Comparison of ENCODE assay signal across 10 cellular contexts in the genomic region with DNA sequence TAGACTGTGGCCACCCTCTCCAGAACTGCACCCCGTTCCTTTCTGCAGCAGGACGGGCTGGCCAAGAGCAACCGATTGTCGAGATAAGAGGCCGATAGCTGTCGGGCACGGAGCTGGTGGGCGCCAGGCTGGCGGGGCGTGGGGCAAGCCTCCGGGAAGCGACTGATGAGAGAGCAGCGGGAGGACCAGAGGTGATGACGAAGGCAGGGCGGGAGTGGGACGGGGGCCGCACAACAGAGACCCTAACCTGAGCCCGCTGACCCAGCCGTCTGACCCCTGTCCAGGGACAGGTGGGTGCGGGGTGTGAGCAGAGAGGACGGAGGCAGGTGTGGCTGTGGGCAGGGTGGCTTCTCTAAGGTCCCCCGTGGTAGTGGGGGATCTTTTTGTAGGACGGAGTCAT. TPM values are rescaled to one million over a fixed set of nuclear protein-coding genes. Genes with fewer than 3 reads are reported as not detected.
A peak's percentile ranks its signal among the peaks of the same experiment; 100 is the strongest.
DNase-seq lines count a peak whose midpoint lies in the region; ATAC-seq and TF ChIP-seq lines count a peak whose summit lies in the region.
"Had no signal": no experiment of that assay in that cellular context is flagged by ENCODE, and none has a peak within 500 bp of the region (broad histone marks: within the 10 kb centered on the region; RNA-seq: fewer than 3 reads in every experiment).

No MANE protein-coding gene starts in this region.

- peak overlapping the region; percentile 66 for H3K4me3 ChIP-seq in BLaER1
- H3K4me3 ChIP-seq in adipocyte (ENCODE audit: low read length) = peak overlapping the region; percentile 75
- no peak overlapping the region for H3K4me3 ChIP-seq in suprapubic skin

- peaks cover 0 to 13% of the 10 kb centered on the region in 2 donors for H3K4me1 Mint-ChIP-seq in natural killer cell treated with Interleukin-12 subunit alpha and Interleukin-12 subunit beta and Interleukin-15 and Interleukin-18, amount 100 ng/mL, for 72 hours (ENCODE audit: low read depth in 2 of 2)

- H3K27ac Mint-ChIP-seq in natural killer cell treated with Interleukin-12 subunit alpha and Interleukin-12 subunit beta and Interleukin-15 and Interleukin-18, amount 100 ng/mL, for 72 hours = peak overlapping the region in 1 of 2 donors; percentile 21

- no peaks in the 10 kb centered on the region for H3K36me3 Mint-ChIP-seq in natural killer cell treated with Interleukin-12 subunit alpha and Interleukin-12 subunit beta and Interleukin-15 and Interleukin-18, amount 100 ng/mL, for 72 hours

- no peak for TF ChIP-seq EP300 in suprapubic skin (IDR thresholded peaks at IDR 0.05)

- no peaks in the 10 kb centered on the region for H3K9me3 Mint-ChIP-seq in natural killer cell treated with Interleukin-12 subunit alpha and Interleukin-12 subunit beta and Interleukin-15 and Interleukin-18, amount 100 ng/mL, for 72 hours
- H3K9me3 Mint-ChIP-seq: HFFc6 had no signal

- no peak for TF ChIP-seq POLR2A in suprapubic skin (IDR thresholded peaks at IDR 0.05)

- no peaks in the 10 kb centered on the region for H4K20me1 ChIP-seq in BLaER1

- TF ChIP-seq CTCF in suprapubic skin (IDR thresholded peaks at IDR 0.05) = no peak

- no peaks in the 10 kb centered on the region for H3K27me3 ChIP-seq in BLaER1
- peaks cover 1% of the 10 kb centered on the region for H3K27me3 ChIP-seq in adipocyte (replicated peaks; ENCODE audit: control insufficient read depth, insufficient read depth, low read length)
- peaks cover 9% of the 10 kb centered on the region for H3K27me3 ChIP-seq in suprapubic skin

- H3K9ac ChIP-seq in BLaER1 (peak overlapping the region; percentile 58; the same call in 1 of the 2 replicates), adipocyte (ENCODE audit: low read length) (no peak overlapping the region)

- DNase-seq in adipocyte (ENCODE audit: low read depth) (no peak), suprapubic skin (ENCODE audit: low spot score in 2 of 2) (no peak), DMS79 (lab: John Stamatoyannopoulos, UW) (no peak), D341Med (ENCODE audit: low spot score) (no peak)
- DNase-seq in natural killer cell treated with Interleukin-12 subunit alpha and Interleukin-12 subunit beta and Interleukin-15 and Interleukin-18, amount 100 ng/mL, for 72 hours (ENCODE audit: low spot score) = no peak
- DNase-seq: DMS 273 treated with DMSO at 0.1 percent for 48 hours, HFFc6 had no signal

- H3K27ac ChIP-seq in BLaER1 (peak overlapping the region; percentile 65; the same call in 1 of the 2 replicates), suprapubic skin (no peak overlapping the region)

- ATAC-seq in HG03196 (IDR thresholded peaks at IDR 0.05; ENCODE audit: unreplicated experiment) (peak; percentile 10), GM18907 (IDR thresholded peaks at IDR 0.05; ENCODE audit: unreplicated experiment) (no peak)
- peak in 1 of 2 donors; percentile 2 for ATAC-seq in natural killer cell treated with Interleukin-12 subunit alpha and Interleukin-12 subunit beta and Interleukin-15 and Interleukin-18, amount 100 ng/mL, for 72 hours

- no peaks in the 10 kb centered on the region for H3K9me3 ChIP-seq in BLaER1
- no peaks in the 10 kb centered on the region for H3K9me3 ChIP-seq in adipocyte (ENCODE audit: control insufficient read depth, low read length)
- H3K9me3 ChIP-seq in suprapubic skin = no peaks in the 10 kb centered on the region

- WGBS in suprapubic skin = 63% methylated on average over 20 of the region's 23 CpGs

- peak overlapping the region; percentile 90 for H3K4me2 ChIP-seq in BLaER1

- H3K4me1 ChIP-seq in BLaER1 = peaks cover 25% of the 10 kb centered on the region
- peaks cover 4% of the 10 kb centered on the region for H3K4me1 ChIP-seq in adipocyte (ENCODE audit: control insufficient read depth, insufficient read depth, low read length)
- H3K4me1 ChIP-seq in suprapubic skin = peaks cover 10% of the 10 kb centered on the region

- peak overlapping the region; percentile 73 for H3K4me3 Mint-ChIP-seq in natural killer cell treated with Interleukin-12 subunit alpha and Interleukin-12 subunit beta and Interleukin-15 and Interleukin-18, amount 100 ng/mL, for 72 hours

- peaks cover 0 to 14% of the 10 kb centered on the region in 2 donors for H3K27me3 Mint-ChIP-seq in natural killer cell treated with Interleukin-12 subunit alpha and Interleukin-12 subunit beta and Interleukin-15 and Interleukin-18, amount 100 ng/mL, for 72 hours

- no peaks in the 10 kb centered on the region for H3K36me3 ChIP-seq in BLaER1
- H3K36me3 ChIP-seq in adipocyte (ENCODE audit: control insufficient read depth, insufficient read depth, low read length, severe bottlenecking) = no peaks in the 10 kb centered on the region
- no peaks in the 10 kb centered on the region for H3K36me3 ChIP-seq in suprapubic skin

RNA-seq across cellular contexts. Expression of gene BRSK2, which starts 7.3 kb away (rescaled TPM):
- under 1 TPM; 0.17 to 0.33 TPM for total RNA-seq in natural killer cell treated with Interleukin-12 subunit alpha and Interleukin-12 subunit beta and Interleukin-15 and Interleukin-18, amount 100 ng/mL, for 72 hours
- under 1 TPM in 2 of 4 donors, not detected in 2; 0.26 to 0.30 TPM for total RNA-seq in suprapubic skin
